6 cellular contexts compared by ENCODE assay signal in genomic region chr2:97544911-97545310, GRCh38. TPM values are rescaled to one million over a fixed set of nuclear protein-coding genes. Genes with fewer than 3 reads are reported as not detected.
DNase-seq lines count a peak whose midpoint lies in the region; TF ChIP-seq lines count a peak whose summit lies in the region.
"Not testable (repeated sequence)": the region's sequence is repeated elsewhere in the genome, so short reads cannot be mapped to it uniquely, and the experiment has no call there.

No MANE protein-coding gene starts in this region.

- H3K4me1 ChIP-seq in fibroblast of lung (ENCODE audit: control insufficient read depth, extremely low read depth, insufficient read depth, low read length) = not testable (repeated sequence)

- not testable (repeated sequence) for TF ChIP-seq CTCF in astrocyte of the cerebellum (IDR thresholded peaks at IDR 0.05; ENCODE audit: low read depth, low read length, missing control alignments); fibroblast of lung (conservative IDR thresholded peaks at IDR 0.05 in 1 of 2, IDR thresholded peaks at IDR 0.05 in 1 of 2; ENCODE audit: low read depth in 1 of 2, low read length in 2 of 2); fibroblast of the aortic adventitia (IDR thresholded peaks at IDR 0.05; ENCODE audit: insufficient read depth, low read length)

- not testable (repeated sequence) for H2AFZ ChIP-seq in fibroblast of lung (ENCODE audit: low read length)

- DNase-seq in EH (ENCODE audit: low read depth) (peak; percentile 66), LHCN-M2 (ENCODE audit: low read depth) (peak; percentile 11), RPMI7951 (ENCODE audit: low read depth) (peak; percentile 28), astrocyte of the cerebellum (ENCODE audit: low read depth) (peak; percentile 34), fibroblast of lung (ENCODE audit: low read depth in 2 of 2) (peak; percentile 46 to 51), fibroblast of the aortic adventitia (ENCODE audit: low read depth) (peak; percentile 25)

- H3K27me3 ChIP-seq in fibroblast of lung (ENCODE audit: control insufficient read depth, insufficient read depth, low read length) = not testable (repeated sequence)

- not testable (repeated sequence) for H3K36me3 ChIP-seq in fibroblast of lung (ENCODE audit: control insufficient read depth, insufficient read depth, low read length)

- not testable (repeated sequence) for H3K27ac ChIP-seq in fibroblast of lung (ENCODE audit: insufficient read depth, low read length)

- H3K4me3 ChIP-seq in astrocyte of the cerebellum (ENCODE audit: low read depth, low read length); fibroblast of lung (replicated peaks in 1 of 4; ENCODE audit: control extremely low read depth in 1 of 4, insufficient read depth in 1 of 4, low read depth in 3 of 4, low read length in 4 of 4); fibroblast of the aortic adventitia (ENCODE audit: low read depth, low read length): not testable (repeated sequence)

- not testable (repeated sequence) for H3K4me2 ChIP-seq in fibroblast of lung (ENCODE audit: extremely low read depth, insufficient read depth, low read length)

- not testable (repeated sequence) for H3K9ac ChIP-seq in fibroblast of lung (ENCODE audit: insufficient read depth, low read length)

- in situ Hi-C loops in astrocyte of the cerebellum (cut with HindIII; ENCODE audit: low sequenced_read_pairs) = not testable (repeated sequence)

- not testable (repeated sequence) for H3K9me3 ChIP-seq in fibroblast of lung (ENCODE audit: control insufficient read depth, insufficient read depth, low read depth, low read length)

- not testable (repeated sequence) for H3K79me2 ChIP-seq in fibroblast of lung (ENCODE audit: control insufficient read depth, insufficient read depth, low read length)

- H4K20me1 ChIP-seq in fibroblast of lung (ENCODE audit: control insufficient read depth, extremely low read depth, insufficient read depth, low read length) = not testable (repeated sequence)

RNA-seq across cellular contexts. Expression of gene ANKRD36B, which starts 44.8 kb away (rescaled TPM):
- total RNA-seq in LHCN-M2 (2014; rRNA removed) (18.7 and 19.8 TPM in 2 replicates), fibroblast of lung (23.1 and 26.7 TPM in 2 replicates), fibroblast of the aortic adventitia (ENCODE audit: low replicate concordance) (49.8 and 72.4 TPM in 2 replicates)
- polyA plus RNA-seq in LHCN-M2 (2012) = 1.4 TPM
- total RNA-seq in RPMI7951 (2014; rRNA removed; shearing (Covaris generic)) = 13.6 and 20.2 TPM in 2 replicates
- polyA plus RNA-seq in fibroblast of lung = 4.3 and 4.7 TPM in 2 replicates
- 2.8 and 3.9 TPM in 2 replicates for polyA plus RNA-seq in fibroblast of lung (2012)
- polyA minus RNA-seq in fibroblast of lung (ENCODE audit: low replicate concordance) = 0.19 and 1.8 TPM in 2 replicates

Comparison
In these comparisons a context has a peak if more than half of its experiments do, and no peak if none do; other contexts are left out.
1. DNase-seq: peak in every context shown above with its lines; median percentile 66 in EH; 48 in fibroblast of lung; 34 in astrocyte of the cerebellum; 28 in RPMI7951; 25 in fibroblast of the aortic adventitia; 11 in LHCN-M2.